ENCODE assay signal across 9 cellular contexts in genomic region chr6:26088344-26088743, GRCh38. TPM values are rescaled to one million over a fixed set of nuclear protein-coding genes. Genes with fewer than 3 reads are reported as not detected.
DNase-seq lines count a peak whose midpoint lies in the region; ATAC-seq and TF ChIP-seq lines count a peak whose summit lies in the region.
"Had no signal": no experiment of that assay in that cellular context is flagged by ENCODE, and none has a peak within 500 bp of the region (broad histone marks: within the 10 kb centered on the region; RNA-seq: fewer than 3 reads in every experiment).

No MANE protein-coding gene starts in this region.

- peak overlapping the region; percentile 82 for H3K27ac Mint-ChIP-seq in activated CD4-positive, alpha-beta T cell treated with anti-CD3 and anti-CD28 coated beads, Interleukin-2, amount 10 ng/mL, durations not matched to agents 7 days and 5 days

- POLR2A ChIA-PET in activated CD4-positive, alpha-beta T cell treated with anti-CD3 and anti-CD28 coated beads, Interleukin-2, amount 10 ng/mL, durations not matched to agents 7 days and 5 days (lab: Charles Lee), result no interaction called here

- peak overlapping the region; percentile 92 to 94 for H3K27ac ChIP-seq in breast epithelium
- H3K27ac ChIP-seq in right lobe of liver, result peak overlapping the region; percentile 85 to 95 (median 87)
- peak overlapping the region; percentile 82 to 94 (median 89) for H3K27ac ChIP-seq in tibial nerve

- no peak for TF ChIP-seq CTCF in breast epithelium (IDR thresholded peaks at IDR 0.05)
- TF ChIP-seq CTCF in right lobe of liver (IDR thresholded peaks at IDR 0.05), result no peak
- TF ChIP-seq CTCF in tibial nerve (IDR thresholded peaks at IDR 0.05), result no peak

- H3K4me1 ChIP-seq in breast epithelium (no peaks in the 10 kb centered on the region), right lobe of liver (peaks cover 0 to 11% (median 8%) of the 10 kb centered on the region in 4 donors), tibial nerve (peaks cover 0 to 24% (median 14%) of the 10 kb centered on the region in 4 donors)

- H3K9me3 ChIP-seq in breast epithelium (no peaks in the 10 kb centered on the region), right lobe of liver (no peaks in the 10 kb centered on the region), tibial nerve (no peaks in the 10 kb centered on the region)

- H3K27me3 ChIP-seq in breast epithelium (no peaks in the 10 kb centered on the region), right lobe of liver (no peaks in the 10 kb centered on the region), tibial nerve (no peaks in the 10 kb centered on the region)

- H3K4me3 Mint-ChIP-seq in activated CD4-positive, alpha-beta T cell treated with anti-CD3 and anti-CD28 coated beads, Interleukin-2, amount 10 ng/mL, durations not matched to agents 7 days and 5 days, result peak overlapping the region; percentile 78

- 29% methylated on average over 5 of the region's 5 CpGs for WGBS in right lobe of liver (ENCODE audit: insufficient coverage, low coverage, low lambda C conversion rate, missing lambda C conversion rate)
- WGBS in tibial nerve, 2 donors, result 35 to 46% methylated on average over 5 of the region's 5 CpGs

- H3K4me1 Mint-ChIP-seq in activated CD4-positive, alpha-beta T cell treated with anti-CD3 and anti-CD28 coated beads, Interleukin-2, amount 10 ng/mL, durations not matched to agents 7 days and 5 days, result peaks cover 61% of the 10 kb centered on the region

- peak overlapping the region; percentile 61 to 81 (median 65) for H3K4me3 ChIP-seq in breast epithelium
- H3K4me3 ChIP-seq in right lobe of liver, result peak overlapping the region; percentile 44 to 82 (median 82)
- H3K4me3 ChIP-seq in tibial nerve, result peak overlapping the region in 2 of 4 donors; percentile 75 to 77

- H3K27me3 Mint-ChIP-seq in activated CD4-positive, alpha-beta T cell treated with anti-CD3 and anti-CD28 coated beads, Interleukin-2, amount 10 ng/mL, durations not matched to agents 7 days and 5 days, result no peaks in the 10 kb centered on the region

- CTCF ChIA-PET in activated CD4-positive, alpha-beta T cell treated with anti-CD3 and anti-CD28 coated beads, Interleukin-2, amount 10 ng/mL, durations not matched to agents 7 days and 5 days (lab: Charles Lee), result interaction anchor here (1.0 to 21.0 kb wide), 3 partner anchors 14 to 21 kb away, joined by 3 to 326 read pairs (median 4); no protein-coding TSS in a partner anchor

- no peaks in the 10 kb centered on the region for H3K9me3 Mint-ChIP-seq in activated CD4-positive, alpha-beta T cell treated with anti-CD3 and anti-CD28 coated beads, Interleukin-2, amount 10 ng/mL, durations not matched to agents 7 days and 5 days

- intact Hi-C loops in breast epithelium (cut with DNase I; ENCODE audit: low total_unique reads) (no loop called here), right lobe of liver (cut with DNase I) (no loop called here), posterior vena cava (cut with DNase I) (no loop called here)

- TF ChIP-seq EP300 in tibial nerve (IDR thresholded peaks at IDR 0.05), result no peak

- ATAC-seq in right lobe of liver, result peak; percentile 52 to 63 (median 54)

- DNase-seq in activated CD4-positive, alpha-beta T cell treated with anti-CD3 and anti-CD28 coated beads, Interleukin-2, amount 10 ng/mL, durations not matched to agents 7 days and 5 days, result no peak
- no peak for DNase-seq in activated CD4-positive, alpha-beta T cell treated with anti-CD3 and anti-CD28 coated beads, Interleukin-2, amount 50 U/mL, for 48 hours
- DNase-seq in breast epithelium (ENCODE audit: low spot score in 2 of 2) (no peak), right lobe of liver (no peak), tibial nerve (ENCODE audit: low spot score in 2 of 2) (peak in 1 of 2 donors; percentile 33), GF-D8 (lab: John Stamatoyannopoulos, UW) (no peak), NCI-H226 (no peak), posterior vena cava (ENCODE audit: low spot score) (no peak)
- DNase-seq: T1000 had no signal

- H3K36me3 ChIP-seq in breast epithelium (no peaks in the 10 kb centered on the region), right lobe of liver (no peaks in the 10 kb centered on the region), tibial nerve (peaks cover 0 to 8% (median 0%) of the 10 kb centered on the region in 3 donors)

- no peaks in the 10 kb centered on the region for H3K36me3 Mint-ChIP-seq in activated CD4-positive, alpha-beta T cell treated with anti-CD3 and anti-CD28 coated beads, Interleukin-2, amount 10 ng/mL, durations not matched to agents 7 days and 5 days (ENCODE audit: low read depth)

- TF ChIP-seq POLR2A in breast epithelium (IDR thresholded peaks at IDR 0.05) (no peak), right lobe of liver (IDR thresholded peaks at IDR 0.05) (peak; percentile 35), tibial nerve (IDR thresholded peaks at IDR 0.05) (no peak)

RNA-seq across cellular contexts. Expression of gene HFE, which starts 1.1 kb away (rescaled TPM):
- 1 to 10 TPM; 3.0 to 3.5 TPM for total RNA-seq in activated CD4-positive, alpha-beta T cell treated with anti-CD3 and anti-CD28 coated beads, Interleukin-2, amount 10 ng/mL, durations not matched to agents 7 days and 5 days
- 1 to 10 TPM; 5.6 to 9.4 (median 8.6) TPM for total RNA-seq in breast epithelium
- total RNA-seq in right lobe of liver, result 10 to 100 TPM in 5 of 6 experiments, 1 to 10 TPM in 1; 8.9 to 20.7 (median 15.8) TPM
- total RNA-seq in tibial nerve, result 10 to 100 TPM in 2 of 4 donors, 1 to 10 TPM in 2; 5.9 to 11.0 (median 9.0) TPM
- 10 to 100 TPM in 1 of 2 donors, 1 to 10 TPM in 1; 5.5 to 11.8 TPM for total RNA-seq in posterior vena cava
